ENCODE assay signal across 1 cellular context in the genomic region with DNA sequence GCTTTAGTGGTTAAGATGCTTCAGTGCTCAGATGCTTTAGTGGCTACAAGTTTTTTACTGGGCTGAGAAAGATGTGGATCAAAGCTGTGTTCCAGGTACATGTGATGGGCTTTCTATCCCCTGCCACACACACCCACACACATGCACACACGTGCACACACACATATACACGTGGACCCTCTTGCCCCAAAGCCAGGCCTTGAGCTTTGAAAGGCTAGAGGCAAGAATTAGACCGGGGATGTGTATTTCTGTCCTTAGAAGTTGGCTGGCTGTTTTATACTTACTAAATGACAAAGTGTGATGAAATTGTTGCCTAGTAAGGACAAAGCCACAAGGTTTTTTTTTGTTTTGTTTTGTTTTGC.
TF ChIP-seq lines count a peak whose summit lies in the region.

No MANE protein-coding gene starts in this region.

TF ChIP-seq in IMR-90, 13 proteins besides CTCF, POLR2A, EP300 and RAD21:
- TF ChIP-seq CHD1 (IDR thresholded peaks at IDR 0.05; ENCODE audit: low read depth, low read length) = no peak
- TF ChIP-seq NFE2L2 (IDR thresholded peaks at IDR 0.05; ENCODE audit: low read depth, low read length) = no peak
- no peak for TF ChIP-seq USF2 (IDR thresholded peaks at IDR 0.05; ENCODE audit: low read depth, low read length)
